Comparison of ENCODE assay signal across 20 cellular contexts in the genomic region with DNA sequence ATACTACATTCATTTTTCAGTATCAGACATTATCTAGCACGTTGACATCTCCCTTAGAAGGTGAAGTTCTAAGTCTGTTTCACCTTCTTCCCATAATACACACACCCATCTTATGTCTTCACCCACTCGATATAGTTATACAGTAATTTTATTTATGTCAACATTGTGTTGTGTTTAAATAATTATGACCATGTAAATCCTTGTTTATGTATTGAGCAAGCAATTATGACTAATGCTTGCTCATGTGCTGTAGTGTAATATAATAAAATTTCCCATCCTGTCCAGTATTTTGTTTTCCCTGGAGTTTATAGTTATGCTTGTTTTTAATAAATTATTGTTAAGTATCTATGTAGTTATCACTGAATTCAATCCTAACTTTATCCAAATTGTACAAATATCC.
DNase-seq lines count a peak whose midpoint lies in the region; ATAC-seq, FAIRE-seq and TF ChIP-seq lines count a peak whose summit lies in the region.
"Had no signal": no experiment of that assay in that cellular context is flagged by ENCODE, and none has a peak within 500 bp of the region (broad histone marks: within the 10 kb centered on the region; RNA-seq: fewer than 3 reads in every experiment).

No MANE protein-coding gene starts in this region.

- H3F3A ChIP-seq in GM23248 (ENCODE audit: insufficient read depth) = no peaks in the 10 kb centered on the region

- ATAC-seq in foreskin keratinocyte = peak; percentile 46
- ATAC-seq: K562 had no signal

- FAIRE-seq in endometrium (lab: Jason Lieb, UNC) = peak; percentile 81
- FAIRE-seq: K562 had no signal

- no peak overlapping the region for H3K9ac ChIP-seq in GM23248

- no peak for TF ChIP-seq CTCF in foreskin keratinocyte (conservative IDR thresholded peaks at IDR 0.05)

- H3K79me2 ChIP-seq in GM23248 (ENCODE audit: insufficient read depth) = no peaks in the 10 kb centered on the region

- DNase-seq in GM23248 = peak; percentile 36
- peak; percentile 18 for DNase-seq in RKO (ENCODE audit: low spot score)
- DNase-seq in foreskin keratinocyte = no peak
- no peak for DNase-seq in kidney tubule cell (ENCODE audit: low spot score)
- no peak for DNase-seq in glomerular visceral epithelial cell (ENCODE audit: extremely low spot score)
- DNase-seq in NCI-H774 (lab: John Stamatoyannopoulos, UW) = no peak
- DNase-seq: C1 segment of cervical spinal cord; CD8-positive, alpha-beta memory T cell; DMS79; H7; MV-4-11; NCI-H1694 treated with DMSO at 0.1 percent for 48 hours; NCI-H2107; NCI-H510A; NCI-H748 treated with DMSO at 0.1 percent for 48 hours; OCI-M1; RPMI8226; SJCRH30 had no signal

- in situ Hi-C loops in GM23248 (cut with MboI) = no loop called here

- 58 to 60% methylated on average over 2 of the region's 2 CpGs for WGBS in GM23248 (ENCODE audit: low coverage in 1 of 2, low lambda C conversion rate in 2 of 2, missing lambda C conversion rate in 2 of 2), 2 experiments

- H3K4me2 ChIP-seq in GM23248 (ENCODE audit: unreplicated experiment) = no peak overlapping the region

- no peaks in the 10 kb centered on the region for H3K36me3 ChIP-seq in GM23248 (ENCODE audit: low read depth)
- H3K36me3 ChIP-seq: SJCRH30 had no signal

- no peaks in the 10 kb centered on the region for H3K9me2 ChIP-seq in GM23248 (ENCODE audit: insufficient read depth)

- H3K27ac ChIP-seq in GM23248 = no peak overlapping the region
- no peak overlapping the region for H3K27ac ChIP-seq in foreskin keratinocyte
- H3K27ac ChIP-seq: SJCRH30 had no signal

- no peak overlapping the region for H3K4me3 ChIP-seq in GM23248
- H3K4me3 ChIP-seq: K562, SJCRH30 had no signal

- H4K20me1 ChIP-seq in GM23248 (ENCODE audit: insufficient read depth) = no peaks in the 10 kb centered on the region

- H3K27me3 ChIP-seq in GM23248 (replicated peaks; ENCODE audit: insufficient read depth) (no peaks in the 10 kb centered on the region), foreskin keratinocyte (peaks cover 11% of the 10 kb centered on the region)
- H3K27me3 ChIP-seq: SJCRH30 had no signal

- no peaks in the 10 kb centered on the region for H3K9me3 ChIP-seq in GM23248 (ENCODE audit: low read depth)
- H3K9me3 ChIP-seq: SJCRH30 had no signal

- H3K4me1 ChIP-seq in GM23248 (ENCODE audit: insufficient read depth) = no peaks in the 10 kb centered on the region
- no peaks in the 10 kb centered on the region for H3K4me1 ChIP-seq in foreskin keratinocyte

- H2AFZ ChIP-seq in GM23248 = no peak overlapping the region

Comparison
In these comparisons a context has a peak if more than half of its experiments do, and no peak if none do; other contexts are left out.
1. DNase-seq: peak in GM23248 (single experiment) and RKO (single experiment); none in foreskin keratinocyte (0 of 2), kidney tubule cell (single experiment), glomerular visceral epithelial cell (single experiment) and NCI-H774 (single experiment).